Comparison of ENCODE assay signal across 1 cellular context in genomic region chr2:20822535-20823490, GRCh38.
TF ChIP-seq lines count a peak whose summit lies in the region.

LDAH (minus strand) TSS chr2:20823101; CDS start chr2:20801463, 21,638 bp downstream.

TF ChIP-seq in HepG2, 621 proteins besides CTCF, POLR2A, EP300 and RAD21 (continued from another document and continues in another):
- TF ChIP-seq ZSCAN21 (CRISPR knock-in tag; IDR thresholded peaks at IDR 0.05; ENCODE audit: borderline replicate concordance) (peak; percentile 58; the same call in 1 of the 2 replicates), BRF2 (CRISPR knock-in tag; IDR thresholded peaks at IDR 0.05) (no peak), MIER3 (CRISPR knock-in tag; IDR thresholded peaks at IDR 0.05; ENCODE audit: borderline replicate concordance) (peak; percentile 97; the same call in 1 of the 2 replicates), HOXA5 (CRISPR knock-in tag; IDR thresholded peaks at IDR 0.05) (peak; percentile 91), ZNF318 (CRISPR knock-in tag; IDR thresholded peaks at IDR 0.05) (0 out of 2 replicates have a peak, but pooled peaks have one; percentile 79), HNRNPLL (IDR thresholded peaks at IDR 0.05; ENCODE audit: low read depth, low read length, poor library complexity, severe bottlenecking) (peak; percentile 67), FOXM1 (CRISPR knock-in tag; IDR thresholded peaks at IDR 0.05) (no peak), ZBTB3 (CRISPR knock-in tag; IDR thresholded peaks at IDR 0.05; ENCODE audit: borderline replicate concordance, low read depth) (peak; percentile 78; the same call in 1 of the 2 replicates), EED (CRISPR knock-in tag; IDR thresholded peaks at IDR 0.05) (peak; percentile 92), SIX1 (CRISPR knock-in tag; IDR thresholded peaks at IDR 0.05; ENCODE audit: borderline replicate concordance) (peak; percentile 69; the same call in 1 of the 2 replicates), GABPA (IDR thresholded peaks at IDR 0.05; ENCODE audit: low read depth, low read length) (peak; percentile 94), GABPA (CRISPR knock-in tag; IDR thresholded peaks at IDR 0.05; ENCODE audit: low read depth) (peak; percentile 99), TIGD3 (CRISPR knock-in tag; IDR thresholded peaks at IDR 0.05; ENCODE audit: borderline replicate concordance) (peak; percentile 74; the same call in 1 of the 2 replicates), ZNF678 (CRISPR knock-in tag; IDR thresholded peaks at IDR 0.05) (peak; percentile 97; the same call in 1 of the 2 replicates), REST (IDR thresholded peaks at IDR 0.05; ENCODE audit: borderline replicate concordance in 1 of 2, low read depth in 1 of 2, low read length in 2 of 2) (peak in 1 of 2 experiments; percentile 65; a peak in 2 of 4 replicates), ZNF709 (CRISPR knock-in tag; IDR thresholded peaks at IDR 0.05) (peak; percentile 98), CHD4 (IDR thresholded peaks at IDR 0.05; ENCODE audit: borderline replicate concordance, low read length) (no peak), ZNF629 (CRISPR knock-in tag; conservative IDR thresholded peaks at IDR 0.05) (peak; percentile 17), ZNF724P (CRISPR knock-in tag; IDR thresholded peaks at IDR 0.05; ENCODE audit: borderline replicate concordance) (peak; percentile 91), ZNF331 (CRISPR knock-in tag; IDR thresholded peaks at IDR 0.05) (peak; percentile 96), ZNF496 (CRISPR knock-in tag; IDR thresholded peaks at IDR 0.05; ENCODE audit: insufficient replicate concordance) (no peak), SNAPC2 (CRISPR knock-in tag; IDR thresholded peaks at IDR 0.05) (no peak; the same call in 1 of the 2 replicates), DRAP1 (CRISPR knock-in tag; IDR thresholded peaks at IDR 0.05) (peak; percentile 84), ZNF20 (CRISPR knock-in tag; IDR thresholded peaks at IDR 0.05) (peak; percentile 90; the same call in 1 of the 2 replicates), RXRA (CRISPR knock-in tag; IDR thresholded peaks at IDR 0.05) (peak; percentile 85), ZNF784 (CRISPR knock-in tag; IDR thresholded peaks at IDR 0.05; ENCODE audit: borderline replicate concordance) (peak; percentile 98), REXO4 (CRISPR knock-in tag; IDR thresholded peaks at IDR 0.05; ENCODE audit: borderline replicate concordance) (no peak), NFIC (IDR thresholded peaks at IDR 0.05; ENCODE audit: low read length) (no peak), ZNF772 (CRISPR knock-in tag; IDR thresholded peaks at IDR 0.05) (peak; percentile 98), ZNF3 (CRISPR knock-in tag; IDR thresholded peaks at IDR 0.05) (no peak), CEBPZ (IDR thresholded peaks at IDR 0.05; ENCODE audit: low read length) (no peak), MTERF4 (CRISPR knock-in tag; IDR thresholded peaks at IDR 0.05) (peak; percentile 98; the same call in 1 of the 2 replicates), ZNF550 (CRISPR knock-in tag; IDR thresholded peaks at IDR 0.05; ENCODE audit: borderline replicate concordance) (peak; percentile 97; the same call in 1 of the 2 replicates), ZNF234 (CRISPR knock-in tag; conservative IDR thresholded peaks at IDR 0.05) (peak; percentile 98), ZBTB7A (CRISPR knock-in tag; IDR thresholded peaks at IDR 0.05) (peak; percentile 94), TBL1XR1 (IDR thresholded peaks at IDR 0.05; ENCODE audit: borderline replicate concordance, low read length, partially characterized antibody) (peak; percentile 22), SYNCRIP (IDR thresholded peaks at IDR 0.05; ENCODE audit: insufficient read depth, low read depth, low read length) (no peak), ZNF460 (CRISPR knock-in tag; IDR thresholded peaks at IDR 0.05; ENCODE audit: borderline replicate concordance) (no peak), KMT2B (CRISPR knock-in tag; IDR thresholded peaks at IDR 0.05) (peak; percentile 99), EHMT2 (IDR thresholded peaks at IDR 0.05; ENCODE audit: borderline replicate concordance, low read depth, low read length) (peak; percentile 34; the same call in 1 of the 2 replicates), ETV5 (CRISPR knock-in tag; IDR thresholded peaks at IDR 0.05; ENCODE audit: borderline replicate concordance) (peak; percentile 99), ZNF205 (CRISPR knock-in tag; IDR thresholded peaks at IDR 0.05) (peak; percentile 92), SNRNP70 (IDR thresholded peaks at IDR 0.05; ENCODE audit: low read depth, low read length) (no peak), TAF1 (CRISPR knock-in tag; IDR thresholded peaks at IDR 0.05) (peak; percentile 94)
